ENCODE assay signal across 16 cellular contexts in the genomic region with DNA sequence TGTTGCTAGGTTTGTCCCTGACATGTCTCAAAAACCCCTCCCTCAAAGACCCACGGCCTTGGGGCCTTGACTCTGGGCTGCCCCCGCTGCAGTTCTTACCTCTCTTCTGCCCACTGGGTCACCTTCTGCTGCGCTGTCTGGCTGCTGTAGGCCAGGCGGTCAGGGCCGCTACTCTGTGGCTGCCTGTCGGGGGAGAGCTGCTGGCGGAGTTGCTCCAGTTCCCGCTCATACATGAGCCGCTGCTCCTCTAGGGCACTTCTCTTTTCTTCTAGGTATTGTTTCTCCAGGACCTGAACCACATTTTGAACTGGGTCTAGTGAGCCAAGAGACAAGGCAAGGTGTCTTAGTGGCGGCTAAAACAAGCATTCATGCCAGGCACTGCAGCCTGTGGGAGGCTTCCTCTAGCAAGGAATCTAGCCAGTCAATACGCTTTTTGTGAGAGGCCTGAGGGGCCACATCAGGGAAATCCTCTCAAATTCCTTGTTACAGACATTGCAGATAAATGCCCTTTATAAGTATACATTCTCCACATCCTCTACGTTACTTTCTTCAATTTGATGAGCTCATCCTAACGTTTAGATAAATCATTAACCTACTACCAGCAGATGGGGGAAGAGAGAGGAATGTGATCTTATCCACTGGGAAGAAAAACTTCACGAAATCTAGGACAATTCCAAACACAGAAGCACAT.
DNase-seq lines count a peak whose midpoint lies in the region; ATAC-seq and TF ChIP-seq lines count a peak whose summit lies in the region.
"Had no signal": no experiment of that assay in that cellular context is flagged by ENCODE, and none has a peak within 500 bp of the region (broad histone marks: within the 10 kb centered on the region; RNA-seq: fewer than 3 reads in every experiment).

No MANE protein-coding gene starts in this region.

- intact Hi-C loops in mucosa of descending colon (cut with DNase I, micrococcal nuclease): no loop called here
- intact Hi-C loops in lower leg skin (cut with DNase I; ENCODE audit: low total_unique reads): no loop called here

- peak; percentile 76 for ATAC-seq in mucosa of descending colon
- ATAC-seq: esophagus mucosa, GM12878 had no signal

- no peaks in the 10 kb centered on the region for H3K36me3 ChIP-seq in mucosa of descending colon (ENCODE audit: low read depth)
- H3K36me3 ChIP-seq: ovary had no signal

- H3K4me1 ChIP-seq in mucosa of descending colon (ENCODE audit: low read depth): peaks cover 3% of the 10 kb centered on the region

- H3K9me3 ChIP-seq in mucosa of descending colon: no peaks in the 10 kb centered on the region
- H3K9me3 ChIP-seq: ovary had no signal

- peak; percentile 77 for DNase-seq in DMS53 (lab: John Stamatoyannopoulos, UW)
- DNase-seq in LNCaP clone FGC (ENCODE audit: low read depth): no peak
- DNase-seq in epithelial cell of proximal tubule (ENCODE audit: low read depth): peak; percentile 67
- no peak for DNase-seq in mucosa of descending colon
- DNase-seq in NCI-H748 treated with DMSO at 0.1 percent for 48 hours (lab: John Stamatoyannopoulos, UW): no peak
- no peak for DNase-seq in GM19240 (ENCODE audit: insufficient read length, low spot score)
- DNase-seq in lower leg skin (ENCODE audit: low spot score in 2 of 2): no peak
- no peak for DNase-seq in GM10248 (ENCODE audit: extremely low spot score)
- DNase-seq: activated effector memory CD4-positive, alpha-beta T cell treated with Interleukin-2 at 50 U/mL for 16 hours; Calu3; MV-4-11; NCI-H510A treated with DMSO at 0.1 percent for 48 hours; ovary; stimulated activated naive CD4-positive, alpha-beta T cell had no signal

- CTCF ChIA-PET in GM10248 (lab: Yijun Ruan, JAX): interaction anchor here (0.9 to 8.8 kb wide), 6 partner anchors 12 to 659 kb away, joined by 3 to 66 read pairs (median 4); no protein-coding TSS in a partner anchor

- no peak for TF ChIP-seq POLR2A in lower leg skin (IDR thresholded peaks at IDR 0.05)

- TF ChIP-seq CTCF in LNCaP clone FGC (IDR thresholded peaks at IDR 0.05; ENCODE audit: control insufficient read depth, extremely low read depth, insufficient read depth): peak; percentile 25; the same call in 1 of the 2 replicates
- TF ChIP-seq CTCF in epithelial cell of proximal tubule (conservative IDR thresholded peaks at IDR 0.05; ENCODE audit: low read depth, low read length): no peak
- TF ChIP-seq CTCF in mucosa of descending colon (IDR thresholded peaks at IDR 0.05): no peak
- TF ChIP-seq CTCF in lower leg skin (IDR thresholded peaks at IDR 0.05): no peak
- TF ChIP-seq CTCF in GM10248 (IDR thresholded peaks at IDR 0.05; ENCODE audit: control extremely low read depth, extremely low read depth, low read depth, missing control alignments): no peak

- H3K4me3 ChIP-seq in LNCaP clone FGC (ENCODE audit: low read depth, low read length) (no peak overlapping the region), epithelial cell of proximal tubule (ENCODE audit: low read depth, low read length) (no peak overlapping the region), mucosa of descending colon (no peak overlapping the region), lower leg skin (ENCODE audit: low read depth, poor library complexity, severe bottlenecking) (no peak overlapping the region)
- H3K4me3 ChIP-seq: GM12878, ovary had no signal

- POLR2A ChIA-PET in GM10248 (lab: Yijun Ruan, JAX): no interaction called here

- WGBS in lower leg skin, 2 donors: 84 to 86% methylated on average over 14 of the region's 14 CpGs

Comparison
In these comparisons a context has a peak if more than half of its experiments do, and no peak if none do; other contexts are left out.
1. DNase-seq: peak in DMS53 (single experiment) and epithelial cell of proximal tubule (single experiment); none in LNCaP clone FGC (single experiment), mucosa of descending colon (0 of 3), NCI-H748 treated with DMSO at 0.1 percent for 48 hours (single experiment), GM19240 (single experiment), lower leg skin (0 of 2) and GM10248 (single experiment).